In genomic region chr10:13219685-13220670, GRCh38 we compare ENCODE assay signal across 9 cellular contexts.
DNase-seq lines count a peak whose midpoint lies in the region; ATAC-seq lines count a peak whose summit lies in the region.
"Had no signal": no experiment of that assay in that cellular context is flagged by ENCODE, and none has a peak within 500 bp of the region (broad histone marks: within the 10 kb centered on the region; RNA-seq: fewer than 3 reads in every experiment).

No MANE protein-coding gene starts in this region.

- H3K27ac ChIP-seq in substantia nigra (ENCODE audit: low read depth, low read length, poor library complexity, severe bottlenecking), result no peak overlapping the region

- DNase-seq in stimulated activated CD4-positive, alpha-beta T cell treated with anti-CD3 and anti-CD28 coated beads, Interleukin-15, amount 100 ng/mL, for 24 hours, result peak; percentile 5
- no peak for DNase-seq in stimulated activated CD4-positive, alpha-beta T cell treated with anti-CD3 and anti-CD28 coated beads, Interleukin-2, amount 100 ng/mL, for 24 hours
- DNase-seq in NCI-H2196 (lab: John Stamatoyannopoulos, UW; ENCODE audit: unreplicated experiment), result peak; percentile 23
- DNase-seq in fibroblast of peridontal ligament (ENCODE audit: extremely low read depth), result peak; percentile 21
- DNase-seq in substantia nigra (lab: John Stamatoyannopoulos, UW), result no peak
- DNase-seq in stimulated activated CD8-positive, alpha-beta memory T cell treated with anti-CD3 and anti-CD28 coated beads, Interleukin-4, amount 100 ng/mL, for 48 hours, result no peak
- DNase-seq: naive thymus-derived CD8-positive, alpha-beta T cell had no signal

- ATAC-seq in HG03520 (IDR thresholded peaks at IDR 0.05; ENCODE audit: unreplicated experiment), result no peak
- ATAC-seq in HG03460 (IDR thresholded peaks at IDR 0.05; ENCODE audit: unreplicated experiment), result no peak

Comparison
In these comparisons a context has a peak if more than half of its experiments do, and no peak if none do; other contexts are left out.
1. DNase-seq: peak in stimulated activated CD4-positive, alpha-beta T cell treated with anti-CD3 and anti-CD28 coated beads, Interleukin-15, amount 100 ng/mL, for 24 hours (single experiment), NCI-H2196 (single experiment) and fibroblast of peridontal ligament (single experiment); none in stimulated activated CD4-positive, alpha-beta T cell treated with anti-CD3 and anti-CD28 coated beads, Interleukin-2, amount 100 ng/mL, for 24 hours (0 of 2), substantia nigra (0 of 49) and stimulated activated CD8-positive, alpha-beta memory T cell treated with anti-CD3 and anti-CD28 coated beads, Interleukin-4, amount 100 ng/mL, for 48 hours (single experiment).